ENCODE assay signal across 7 cellular contexts in genomic region chr2:25279091-25279651, GRCh38.
DNase-seq lines count a peak whose midpoint lies in the region; ATAC-seq and TF ChIP-seq lines count a peak whose summit lies in the region.

No MANE protein-coding gene starts in this region.

- peaks cover 0 to 5% of the 10 kb centered on the region in 2 donors for H3K4me1 ChIP-seq in breast epithelium
- peaks cover 8 to 15% of the 10 kb centered on the region in 2 donors for H3K4me1 ChIP-seq in mucosa of rectum (ENCODE audit: control insufficient read depth in 2 of 2, insufficient read depth in 2 of 2, low read length in 2 of 2)

- ATAC-seq in GM18858 (IDR thresholded peaks at IDR 0.05; ENCODE audit: unreplicated experiment), result peak; percentile 81

- DNase-seq in H7, result peak; percentile 26
- DNase-seq in NAMALWA (ENCODE audit: low spot score), result peak; percentile 65
- DNase-seq in breast epithelium (ENCODE audit: low spot score in 2 of 2), result peak in 1 of 2 donors; percentile 85
- DNase-seq in NCI-H2107 treated with DMSO at 0.1 percent for 48 hours (lab: John Stamatoyannopoulos, UW; ENCODE audit: unreplicated experiment), result no peak
- DNase-seq in activated effector memory CD4-positive, alpha-beta T cell treated with anti-CD3 and anti-CD28 coated beads, Interleukin-2, amount 50 U/mL, for 16 hours, result no peak

- TF ChIP-seq CTCF in breast epithelium (IDR thresholded peaks at IDR 0.05), result no peak

- H3K27me3 ChIP-seq in H7 (ENCODE audit: control insufficient read depth, insufficient read depth, low read length) (no peaks in the 10 kb centered on the region), breast epithelium (no peaks in the 10 kb centered on the region), mucosa of rectum (ENCODE audit: control insufficient read depth in 2 of 2, insufficient read depth in 2 of 2, low read length in 2 of 2) (no peaks in the 10 kb centered on the region)

- H3K9ac ChIP-seq in mucosa of rectum (ENCODE audit: low read depth in 1 of 2, low read length in 2 of 2), result peak overlapping the region in 1 of 2 donors; percentile 17

- H3K36me3 ChIP-seq in H7 (replicated peaks; ENCODE audit: control insufficient read depth, insufficient read depth, low read length) (no peaks in the 10 kb centered on the region; the same call in none of the 2 replicates), breast epithelium (no peaks in the 10 kb centered on the region), mucosa of rectum (ENCODE audit: control insufficient read depth in 2 of 2, insufficient read depth in 2 of 2, low read length in 2 of 2) (peaks cover 0 to 16% of the 10 kb centered on the region in 2 donors)

- H3K4me3 ChIP-seq in H7 (ENCODE audit: insufficient read depth, low read depth, low read length), result no peak overlapping the region
- peak overlapping the region in 1 of 3 donors; percentile 31 for H3K4me3 ChIP-seq in breast epithelium
- no peak overlapping the region for H3K4me3 ChIP-seq in mucosa of rectum (ENCODE audit: low read length in 2 of 2)

- H3K9me3 ChIP-seq in breast epithelium (no peaks in the 10 kb centered on the region), mucosa of rectum (ENCODE audit: control insufficient read depth in 2 of 2, low read length in 2 of 2) (no peaks in the 10 kb centered on the region)

- H3K27ac ChIP-seq in breast epithelium, result peak overlapping the region; percentile 62 to 85
- H3K27ac ChIP-seq in mucosa of rectum (ENCODE audit: low read depth in 2 of 2, low read length in 2 of 2), result peak overlapping the region; percentile 10 to 70

- TF ChIP-seq POLR2A in breast epithelium (IDR thresholded peaks at IDR 0.05), result no peak

- intact Hi-C loops in breast epithelium (cut with DNase I; ENCODE audit: low total_unique reads), result no loop called here

Comparison
In these comparisons a context has a peak if more than half of its experiments do, and no peak if none do; other contexts are left out.
1. DNase-seq: peak in H7 (single experiment) and NAMALWA (single experiment); none in NCI-H2107 treated with DMSO at 0.1 percent for 48 hours (single experiment) and activated effector memory CD4-positive, alpha-beta T cell treated with anti-CD3 and anti-CD28 coated beads, Interleukin-2, amount 50 U/mL, for 16 hours (single experiment).